In the genomic region with DNA sequence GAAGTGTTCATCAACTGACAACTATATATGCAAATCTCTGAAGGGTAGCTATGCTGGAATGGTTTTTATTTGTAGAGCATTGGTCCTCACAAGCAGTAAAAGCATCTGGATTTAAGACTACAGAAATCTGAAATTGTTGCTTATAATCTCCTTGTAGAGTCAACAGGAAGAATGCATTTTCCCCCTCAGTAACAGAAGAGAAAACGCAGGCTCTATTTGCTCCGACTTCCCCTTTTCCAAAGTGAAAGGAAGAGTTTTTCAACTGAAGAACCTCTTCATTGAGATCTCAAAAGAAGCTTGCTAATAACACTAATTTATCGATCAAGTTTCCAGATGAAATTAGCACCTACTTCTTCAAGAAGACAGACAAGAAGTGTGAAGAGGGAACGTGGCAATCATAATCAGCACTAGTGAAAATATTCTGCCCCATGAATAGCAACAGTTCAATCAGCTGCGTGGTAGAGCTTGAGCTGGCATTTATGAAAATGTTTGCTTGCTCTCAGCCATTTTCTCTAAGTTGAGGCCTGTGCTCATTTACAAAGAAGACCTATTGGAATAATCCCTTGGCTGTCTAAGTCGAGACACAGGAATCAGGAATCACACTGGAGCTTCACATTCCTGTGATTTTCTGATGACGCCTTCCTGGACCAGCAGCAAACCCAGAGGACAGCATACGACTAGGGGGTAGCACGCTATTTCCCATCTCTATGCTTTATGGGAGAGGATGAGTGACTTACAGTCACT, we compare ENCODE assay signal across 14 cellular contexts. TPM values are rescaled to one million over a fixed set of nuclear protein-coding genes. Genes with fewer than 3 reads are reported as not detected.
DNase-seq lines count a peak whose midpoint lies in the region; ATAC-seq and TF ChIP-seq lines count a peak whose summit lies in the region.
"Had no signal": no experiment of that assay in that cellular context is flagged by ENCODE, and none has a peak within 500 bp of the region (broad histone marks: within the 10 kb centered on the region; RNA-seq: fewer than 3 reads in every experiment).

No MANE protein-coding gene starts in this region.

- peaks cover 6% of the 10 kb centered on the region for H3K36me3 Mint-ChIP-seq in MCF 10A (ENCODE audit: insufficient read depth, unreplicated experiment)
- H3K36me3 Mint-ChIP-seq: activated naive CD4-positive, alpha-beta T cell treated with anti-CD3 and anti-CD28 coated beads, Interleukin-2, amount 10 ng/mL, durations not matched to agents 7 days and 5 days; CD4-positive, alpha-beta memory T cell had no signal

- peak overlapping the region; percentile 28 for H3K4me2 ChIP-seq in SU-DHL-6 (ENCODE audit: low read depth, low read length, poor library complexity, severe bottlenecking)

- H3K79me2 ChIP-seq in SU-DHL-6 (ENCODE audit: insufficient read depth, low read length) = no peaks in the 10 kb centered on the region

- H3K36me3 ChIP-seq in SU-DHL-6 (ENCODE audit: low read length) (no peaks in the 10 kb centered on the region), colonic mucosa (no peaks in the 10 kb centered on the region)
- H3K36me3 ChIP-seq: heart left ventricle, sigmoid colon had no signal

- H3K9ac ChIP-seq in SU-DHL-6 (ENCODE audit: low read length) (no peak overlapping the region), colonic mucosa (ENCODE audit: low read depth in 2 of 2, low read length in 2 of 2) (no peak overlapping the region)

- no peak overlapping the region for H3K27ac ChIP-seq in SU-DHL-6 (ENCODE audit: low read depth, low read length)
- no peak overlapping the region for H3K27ac ChIP-seq in colonic mucosa
- H3K27ac ChIP-seq: sigmoid colon had no signal

- no peak for ATAC-seq in HG03439 (IDR thresholded peaks at IDR 0.05; ENCODE audit: unreplicated experiment)
- ATAC-seq: heart left ventricle, left ventricle myocardium superior had no signal

- H3K4me3 ChIP-seq in SU-DHL-6 (ENCODE audit: insufficient read depth, low read length, poor library complexity, severe bottlenecking) (no peak overlapping the region), colonic mucosa (no peak overlapping the region)

- DNase-seq in CD1c-positive myeloid dendritic cell (ENCODE audit: extremely low spot score) = peak; percentile 40
- DNase-seq in KBM-7 = peak; percentile 60
- DNase-seq in medulla oblongata (ENCODE audit: extremely low spot score) = peak; percentile 26
- DNase-seq in MCF 10A (ENCODE audit: unreplicated experiment) = no peak
- no peak for DNase-seq in DMS153 (lab: John Stamatoyannopoulos, UW)
- DNase-seq in colonic mucosa = no peak
- DNase-seq: activated naive CD4-positive, alpha-beta T cell treated with anti-CD3 and anti-CD28 coated beads, Interleukin-2, amount 10 ng/mL, durations not matched to agents 7 days and 5 days; CD4-positive, alpha-beta memory T cell; heart left ventricle; left ventricle myocardium superior; NCI-H2107; sigmoid colon had no signal

- H3K4me1 Mint-ChIP-seq in MCF 10A (ENCODE audit: insufficient read depth, unreplicated experiment) = no peaks in the 10 kb centered on the region

- H3K27me3 ChIP-seq in SU-DHL-6 (ENCODE audit: low read length) (no peaks in the 10 kb centered on the region), colonic mucosa (no peaks in the 10 kb centered on the region)
- H3K27me3 ChIP-seq: sigmoid colon had no signal

- no peaks in the 10 kb centered on the region for H3F3A ChIP-seq in SU-DHL-6 (ENCODE audit: insufficient read depth)

- no peaks in the 10 kb centered on the region for H3K27me3 Mint-ChIP-seq in MCF 10A (ENCODE audit: insufficient read depth, unreplicated experiment)

- intact Hi-C loops in MCF 10A (cut with micrococcal nuclease) = no loop called here
- intact Hi-C loops in colonic mucosa (cut with DNase I) = no loop called here

- in situ Hi-C loops in KBM-7 (cut with MboI; ENCODE audit: low pct_unique_long_range_greater_than_20kb, low sequenced_read_pairs) = no loop called here

- TF ChIP-seq CTCF in SU-DHL-6 (IDR thresholded peaks at IDR 0.05; ENCODE audit: insufficient read depth, low read length, poor library complexity, severe bottlenecking) (no peak), MCF 10A (IDR thresholded peaks at IDR 0.05; ENCODE audit: unreplicated experiment) (no peak), colonic mucosa (IDR thresholded peaks at IDR 0.05) (no peak)

- CTCF ChIA-PET in MCF 10A (lab: Yijun Ruan, JAX) = interaction anchor here (0.7 kb wide), 1 partner anchor 31 kb away, joined by 3 read pairs; no protein-coding TSS in a partner anchor

- H3K9me3 ChIP-seq in SU-DHL-6 (ENCODE audit: insufficient read depth, low read length) (no peaks in the 10 kb centered on the region), colonic mucosa (no peaks in the 10 kb centered on the region)
- H3K9me3 ChIP-seq: heart left ventricle, sigmoid colon had no signal

- H2AFZ ChIP-seq in SU-DHL-6 (ENCODE audit: low read depth, low read length, severe bottlenecking) = no peak overlapping the region

- H3K27ac Mint-ChIP-seq in MCF 10A (ENCODE audit: low read depth, unreplicated experiment) = no peak overlapping the region
- H3K27ac Mint-ChIP-seq: activated naive CD4-positive, alpha-beta T cell treated with anti-CD3 and anti-CD28 coated beads, Interleukin-2, amount 10 ng/mL, durations not matched to agents 7 days and 5 days; CD4-positive, alpha-beta memory T cell had no signal

- H3K9me3 Mint-ChIP-seq in MCF 10A (ENCODE audit: unreplicated experiment) = peaks cover 8% of the 10 kb centered on the region
- H3K9me3 Mint-ChIP-seq: activated naive CD4-positive, alpha-beta T cell treated with anti-CD3 and anti-CD28 coated beads, Interleukin-2, amount 10 ng/mL, durations not matched to agents 7 days and 5 days; CD4-positive, alpha-beta memory T cell had no signal

- POLR2A ChIA-PET in MCF 10A (lab: Yijun Ruan, JAX) = no interaction called here

- no peaks in the 10 kb centered on the region for H3K4me1 ChIP-seq in colonic mucosa
- H3K4me1 ChIP-seq: sigmoid colon had no signal

- no TSS peak for BruUV-seq in MCF 10A (replicated peaks; lab: Mats Ljungman, UMichigan)

- no peaks in the 10 kb centered on the region for H4K20me1 ChIP-seq in SU-DHL-6 (ENCODE audit: low read depth, low read length)

- H3K4me3 Mint-ChIP-seq in MCF 10A (ENCODE audit: unreplicated experiment) = no peak overlapping the region
- H3K4me3 Mint-ChIP-seq: activated naive CD4-positive, alpha-beta T cell treated with anti-CD3 and anti-CD28 coated beads, Interleukin-2, amount 10 ng/mL, durations not matched to agents 7 days and 5 days; CD4-positive, alpha-beta memory T cell had no signal

- H3K9me2 ChIP-seq in SU-DHL-6 (replicated peaks; ENCODE audit: insufficient read depth, low read length) = no peaks in the 10 kb centered on the region

RNA-seq across cellular contexts. Expression of a gene that starts 43.7 kb away (rescaled TPM):
- total RNA-seq in MCF 10A (2022) (161 and 172 TPM in 2 replicates), colonic mucosa (10 to 100 TPM; 68.0 to 80.6 TPM)

Comparison
In these comparisons a context has a peak if more than half of its experiments do, and no peak if none do; other contexts are left out.
1. DNase-seq: peak in CD1c-positive myeloid dendritic cell (single experiment), KBM-7 (single experiment) and medulla oblongata (single experiment); none in MCF 10A (single experiment), DMS153 (single experiment) and colonic mucosa (single experiment).